In genomic region chr15:75202251-75203016, GRCh38 we compare ENCODE assay signal across 1 cellular context.
TF ChIP-seq lines count a peak whose summit lies in the region.

No MANE protein-coding gene starts in this region.

TF ChIP-seq in K562, 482 proteins besides CTCF, POLR2A, EP300 and RAD21 (continued from another document):
- TF ChIP-seq, protein P1, sequence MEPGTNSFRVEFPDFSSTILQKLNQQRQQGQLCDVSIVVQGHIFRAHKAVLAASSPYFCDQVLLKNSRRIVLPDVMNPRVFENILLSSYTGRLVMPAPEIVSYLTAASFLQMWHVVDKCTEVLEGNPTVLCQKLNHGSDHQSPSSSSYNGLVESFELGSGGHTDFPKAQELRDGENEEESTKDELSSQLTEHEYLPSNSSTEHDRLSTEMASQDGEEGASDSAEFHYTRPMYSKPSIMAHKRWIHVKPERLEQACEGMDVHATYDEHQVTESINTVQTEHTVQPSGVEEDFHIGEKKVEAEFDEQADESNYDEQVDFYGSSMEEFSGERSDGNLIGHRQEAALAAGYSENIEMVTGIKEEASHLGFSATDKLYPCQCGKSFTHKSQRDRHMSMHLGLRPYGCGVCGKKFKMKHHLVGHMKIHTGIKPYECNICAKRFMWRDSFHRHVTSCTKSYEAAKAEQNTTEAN (CRISPR knock-in tag; IDR thresholded peaks at IDR 0.05): no peak
- TF ChIP-seq, protein P2, sequence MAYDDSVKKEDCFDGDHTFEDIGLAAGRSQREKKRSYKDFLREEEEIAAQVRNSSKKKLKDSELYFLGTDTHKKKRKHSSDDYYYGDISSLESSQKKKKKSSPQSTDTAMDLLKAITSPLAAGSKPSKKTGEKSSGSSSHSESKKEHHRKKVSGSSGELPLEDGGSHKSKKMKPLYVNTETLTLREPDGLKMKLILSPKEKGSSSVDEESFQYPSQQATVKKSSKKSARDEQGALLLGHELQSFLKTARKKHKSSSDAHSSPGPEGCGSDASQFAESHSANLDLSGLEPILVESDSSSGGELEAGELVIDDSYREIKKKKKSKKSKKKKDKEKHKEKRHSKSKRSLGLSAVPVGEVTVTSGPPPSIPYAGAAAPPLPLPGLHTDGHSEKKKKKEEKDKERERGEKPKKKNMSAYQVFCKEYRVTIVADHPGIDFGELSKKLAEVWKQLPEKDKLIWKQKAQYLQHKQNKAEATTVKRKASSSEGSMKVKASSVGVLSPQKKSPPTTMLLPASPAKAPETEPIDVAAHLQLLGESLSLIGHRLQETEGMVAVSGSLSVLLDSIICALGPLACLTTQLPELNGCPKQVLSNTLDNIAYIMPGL (CRISPR knock-in tag; IDR thresholded peaks at IDR 0.05): peak; percentile 13; the same call in 1 of the 2 replicates
- TF ChIP-seq PHF8 (IDR thresholded peaks at IDR 0.05; ENCODE audit: borderline replicate concordance, low read length) (no peak), FOXM1 (IDR thresholded peaks at IDR 0.05; ENCODE audit: low read depth) (no peak), FOXM1 (CRISPR knock-in tag; IDR thresholded peaks at IDR 0.05; ENCODE audit: low read depth) (peak; percentile 24; the same call in 1 of the 2 replicates), ZNF77 (CRISPR knock-in tag; IDR thresholded peaks at IDR 0.05) (no peak), ZNF75A (CRISPR knock-in tag; IDR thresholded peaks at IDR 0.05) (no peak), MYNN (IDR thresholded peaks at IDR 0.05) (no peak), MYNN (CRISPR knock-in tag; IDR thresholded peaks at IDR 0.05) (no peak)
- TF ChIP-seq, protein P3, sequence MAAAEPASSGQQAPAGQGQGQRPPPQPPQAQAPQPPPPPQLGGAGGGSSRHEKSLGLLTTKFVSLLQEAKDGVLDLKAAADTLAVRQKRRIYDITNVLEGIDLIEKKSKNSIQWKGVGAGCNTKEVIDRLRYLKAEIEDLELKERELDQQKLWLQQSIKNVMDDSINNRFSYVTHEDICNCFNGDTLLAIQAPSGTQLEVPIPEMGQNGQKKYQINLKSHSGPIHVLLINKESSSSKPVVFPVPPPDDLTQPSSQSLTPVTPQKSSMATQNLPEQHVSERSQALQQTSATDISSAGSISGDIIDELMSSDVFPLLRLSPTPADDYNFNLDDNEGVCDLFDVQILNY (CRISPR knock-in tag; IDR thresholded peaks at IDR 0.05): no peak
TF ChIP-seq in K562: peak in this region for 80.
